In the genomic region with DNA sequence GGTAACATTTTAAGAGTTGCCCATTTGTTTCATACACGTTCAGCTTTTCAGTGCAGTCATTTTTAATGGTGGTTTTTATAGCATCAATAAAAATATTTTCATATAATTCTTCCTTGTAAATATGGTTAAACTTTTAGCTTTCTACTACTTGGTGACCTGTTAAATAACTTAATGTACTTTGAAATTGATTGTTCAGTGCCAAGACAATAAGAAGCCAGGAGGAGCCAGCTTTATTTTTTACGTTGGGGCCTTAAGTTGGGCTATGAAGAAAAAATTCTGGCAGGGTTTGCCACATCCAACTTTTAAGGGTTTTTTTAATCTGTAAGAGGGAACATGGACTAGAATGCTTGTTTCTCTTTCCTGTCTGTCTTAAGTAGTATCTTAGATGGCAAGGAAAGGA, we compare ENCODE assay signal across 22 cellular contexts.
DNase-seq lines count a peak whose midpoint lies in the region; ATAC-seq, FAIRE-seq and TF ChIP-seq lines count a peak whose summit lies in the region.
"Had no signal": no experiment of that assay in that cellular context is flagged by ENCODE, and none has a peak within 500 bp of the region (broad histone marks: within the 10 kb centered on the region; RNA-seq: fewer than 3 reads in every experiment).

No MANE protein-coding gene starts in this region.

- peaks cover 18% of the 10 kb centered on the region for H3K4me1 Mint-ChIP-seq in stimulated activated naive CD8-positive, alpha-beta T cell treated with anti-CD3 and anti-CD28 coated beads, Interleukin-15, amount 100 ng/mL, for 72 hours
- H3K4me1 Mint-ChIP-seq: B cell had no signal

- no peaks in the 10 kb centered on the region for H3K36me3 ChIP-seq in mucosa of descending colon (ENCODE audit: low read depth)
- H3K36me3 ChIP-seq: BLaER1 had no signal

- no peak overlapping the region for H3K27ac Mint-ChIP-seq in stimulated activated naive CD8-positive, alpha-beta T cell treated with anti-CD3 and anti-CD28 coated beads, Interleukin-15, amount 100 ng/mL, for 72 hours
- H3K27ac Mint-ChIP-seq: B cell; CD8-positive, alpha-beta T cell; HFFc6 had no signal

- H3K4me1 ChIP-seq in mucosa of descending colon (ENCODE audit: low read depth): peaks cover 4% of the 10 kb centered on the region

- peak; percentile 43 for FAIRE-seq in colon (lab: Jason Lieb, UNC)
- FAIRE-seq: A204.1, GM12878, H1 had no signal

- H3K9me3 Mint-ChIP-seq in stimulated activated naive CD8-positive, alpha-beta T cell treated with anti-CD3 and anti-CD28 coated beads, Interleukin-15, amount 100 ng/mL, for 72 hours: no peaks in the 10 kb centered on the region
- H3K9me3 Mint-ChIP-seq: CD4-positive, CD25-positive, alpha-beta regulatory T cell; CD8-positive, alpha-beta T cell; HFFc6 had no signal

- ATAC-seq in mucosa of descending colon: peak; percentile 14
- ATAC-seq in stimulated activated naive CD8-positive, alpha-beta T cell treated with anti-CD3 and anti-CD28 coated beads, Interleukin-15, amount 100 ng/mL, for 72 hours: no peak
- ATAC-seq: CD8-positive, alpha-beta T cell; GM12878 had no signal

- no peaks in the 10 kb centered on the region for H3K27me3 Mint-ChIP-seq in stimulated activated naive CD8-positive, alpha-beta T cell treated with anti-CD3 and anti-CD28 coated beads, Interleukin-15, amount 100 ng/mL, for 72 hours
- H3K27me3 Mint-ChIP-seq: B cell; CD4-positive, CD25-positive, alpha-beta regulatory T cell had no signal

- TF ChIP-seq CTCF in LNCaP clone FGC (IDR thresholded peaks at IDR 0.05; ENCODE audit: control insufficient read depth, extremely low read depth, insufficient read depth) (no peak), mucosa of descending colon (IDR thresholded peaks at IDR 0.05) (no peak)

- no peak overlapping the region for H3K4me3 Mint-ChIP-seq in stimulated activated naive CD8-positive, alpha-beta T cell treated with anti-CD3 and anti-CD28 coated beads, Interleukin-15, amount 100 ng/mL, for 72 hours
- H3K4me3 Mint-ChIP-seq: B cell; CD4-positive, CD25-positive, alpha-beta regulatory T cell; CD8-positive, alpha-beta T cell; HFFc6 had no signal

- no peaks in the 10 kb centered on the region for H3K9me3 ChIP-seq in mucosa of descending colon
- H3K9me3 ChIP-seq: BLaER1, Caco-2 had no signal

- DNase-seq in LNCaP clone FGC (ENCODE audit: low read depth) (peak; percentile 94), mucosa of descending colon (no peak), DMS53 (lab: John Stamatoyannopoulos, UW) (no peak), NCI-H2196 (lab: John Stamatoyannopoulos, UW; ENCODE audit: unreplicated experiment) (no peak)
- no peak for DNase-seq in stimulated activated naive CD8-positive, alpha-beta T cell treated with anti-CD3 and anti-CD28 coated beads, Interleukin-15, amount 100 ng/mL, for 72 hours
- DNase-seq: Caco-2; CD4-positive, CD25-positive, alpha-beta regulatory T cell; CD8-positive, alpha-beta T cell; DMS153; DMS79; EL; GDM1; GM23248; H7; HCEC 1CT; HFFc6 had no signal

- H3K4me3 ChIP-seq in LNCaP clone FGC (ENCODE audit: low read depth, low read length): no peak overlapping the region
- no peak overlapping the region for H3K4me3 ChIP-seq in mucosa of descending colon
- H3K4me3 ChIP-seq: BLaER1, GM12878, GM23248 had no signal

- intact Hi-C loops in mucosa of descending colon (cut with DNase I, micrococcal nuclease): no loop called here
